In the genomic region with DNA sequence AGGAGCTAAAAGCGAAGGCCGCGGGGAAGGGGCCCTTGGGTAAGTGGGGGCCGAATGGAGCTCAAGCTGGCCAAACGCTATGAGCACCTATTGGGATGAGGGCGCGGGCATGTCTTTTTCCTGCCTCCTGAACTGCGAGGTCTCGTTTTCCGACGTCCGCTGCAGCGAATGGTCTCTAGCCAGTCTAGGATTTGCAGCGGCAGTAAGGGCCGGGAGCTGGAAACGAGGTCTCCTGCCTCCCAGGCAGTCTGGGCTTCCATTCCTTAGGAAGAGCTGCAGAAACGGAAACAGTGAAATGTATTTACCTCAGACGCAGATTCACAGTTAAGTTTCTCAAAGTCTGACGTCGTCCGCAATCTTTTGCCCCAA, we compare ENCODE assay signal across 8 cellular contexts. TPM values are rescaled to one million over a fixed set of nuclear protein-coding genes. Genes with fewer than 3 reads are reported as not detected.
A peak's percentile ranks its signal among the peaks of the same experiment; 100 is the strongest.
DNase-seq lines count a peak whose midpoint lies in the region; ATAC-seq and TF ChIP-seq lines count a peak whose summit lies in the region.

No MANE protein-coding gene starts in this region.

- H3K36me3 Mint-ChIP-seq in Calu3 (ENCODE audit: insufficient read depth, unreplicated experiment) (peaks cover 48% of the 10 kb centered on the region), MCF 10A (ENCODE audit: insufficient read depth, unreplicated experiment) (peaks cover 47% of the 10 kb centered on the region)

- H3K4me3 ChIP-seq in HUES64 (ENCODE audit: low read length) (peak overlapping the region; percentile 90), lower leg skin (ENCODE audit: low read depth, poor library complexity, severe bottlenecking) (peak overlapping the region; percentile 60), upper lobe of left lung (peak overlapping the region; percentile 45 to 94 (median 74))

- BruUV-seq in Calu3 (replicated peaks; lab: Mats Ljungman, UMichigan) (TSS peak; percentile 64), MCF 10A (replicated peaks; lab: Mats Ljungman, UMichigan) (TSS peak; percentile 69)

- no peak for TF ChIP-seq EP300 in upper lobe of left lung (IDR thresholded peaks at IDR 0.05)

- H3K27ac Mint-ChIP-seq in Calu3 (ENCODE audit: unreplicated experiment), result peak overlapping the region; percentile 88
- H3K27ac Mint-ChIP-seq in MCF 10A (ENCODE audit: low read depth, unreplicated experiment), result peak overlapping the region; percentile 77

- intact Hi-C loops in Calu3 (cut with micrococcal nuclease; ENCODE audit: unreplicated experiment) (no loop called here), MCF 10A (cut with micrococcal nuclease) (no loop called here), lower leg skin (cut with DNase I; ENCODE audit: low total_unique reads) (loop anchor here (10.0 kb wide), 1 partner anchor 114 kb away; a partner anchor contains a TSS)

- H3K27me3 ChIP-seq in HUES64 (ENCODE audit: insufficient read depth, low read length) (no peaks in the 10 kb centered on the region), upper lobe of left lung (no peaks in the 10 kb centered on the region)

- H3K4me1 Mint-ChIP-seq in Calu3 (ENCODE audit: low read depth, unreplicated experiment) (peaks cover 23% of the 10 kb centered on the region), MCF 10A (ENCODE audit: insufficient read depth, unreplicated experiment) (peaks cover 19% of the 10 kb centered on the region)

- CTCF ChIA-PET in Calu3 (lab: Charles Lee) (interaction anchor here (1.2 to 1.5 kb wide), 2 partner anchors 12 to 40 kb away, joined by 3 to 19 read pairs; no protein-coding TSS in a partner anchor), MCF 10A (lab: Yijun Ruan, JAX) (interaction anchor here (0.6 to 10.7 kb wide), 6 partner anchors 12 to 246 kb away, joined by 3 to 647 read pairs (median 8); a partner anchor contains a TSS)

- H3K9me3 Mint-ChIP-seq in Calu3 (ENCODE audit: low read depth, unreplicated experiment) (no peaks in the 10 kb centered on the region), MCF 10A (ENCODE audit: unreplicated experiment) (no peaks in the 10 kb centered on the region)

- H3K4me1 ChIP-seq in HUES64 (ENCODE audit: insufficient read depth, low read length) (peaks cover 2% of the 10 kb centered on the region; the same call in 1 of the 2 replicates), upper lobe of left lung (peaks cover 23 to 44% (median 29%) of the 10 kb centered on the region in 4 donors)

- H3K27me3 Mint-ChIP-seq in Calu3 (ENCODE audit: unreplicated experiment), result no peaks in the 10 kb centered on the region
- H3K27me3 Mint-ChIP-seq in MCF 10A (ENCODE audit: insufficient read depth, unreplicated experiment), result no peaks in the 10 kb centered on the region

- ATAC-seq in upper lobe of left lung (ENCODE audit: low FRiP score in 2 of 2), result peak; percentile 1 to 4

- TF ChIP-seq POLR2A in lower leg skin (IDR thresholded peaks at IDR 0.05) (no peak), upper lobe of left lung (IDR thresholded peaks at IDR 0.05) (no peak)

- POLR2A ChIA-PET in MCF 10A (lab: Yijun Ruan, JAX), result interaction anchor here (0.6 to 3.6 kb wide), 33 partner anchors 8 to 911 kb away, joined by 3 to 95 read pairs (median 7); a partner anchor contains a TSS

- WGBS in HUES64, result 2% methylated on average over 21 of the region's 21 CpGs
- WGBS in lower leg skin, 2 donors, result 1% methylated on average over 21 of the region's 21 CpGs
- WGBS in upper lobe of left lung, 2 donors, result 1 to 2% methylated on average over 21 of the region's 21 CpGs

- peak overlapping the region; percentile 84 for H3K9ac ChIP-seq in HUES64 (ENCODE audit: low read depth, low read length)

- DNase-seq in Calu3, result no peak
- no peak for DNase-seq in MCF 10A (ENCODE audit: unreplicated experiment)
- DNase-seq in lower leg skin (ENCODE audit: low spot score in 2 of 2), result no peak
- DNase-seq in upper lobe of left lung, result no peak
- no peak for DNase-seq in activated CD4-positive, CD25-positive, alpha-beta regulatory T cell treated with anti-CD3 and anti-CD28 coated beads, Interleukin-2, amount 50 U/mL, for 72 hours
- DNase-seq in AML-193 (lab: John Stamatoyannopoulos, UW), result no peak
- DNase-seq in NCI-H187 treated with DMSO at 0.1 percent for 48 hours (lab: John Stamatoyannopoulos, UW), result no peak

- H3K4me3 Mint-ChIP-seq in Calu3 (ENCODE audit: low read depth, unreplicated experiment) (peak overlapping the region; percentile 90), MCF 10A (ENCODE audit: unreplicated experiment) (peak overlapping the region; percentile 88)

- TF ChIP-seq CTCF in Calu3 (IDR thresholded peaks at IDR 0.05; ENCODE audit: unreplicated experiment), result no peak
- no peak for TF ChIP-seq CTCF in MCF 10A (IDR thresholded peaks at IDR 0.05; ENCODE audit: unreplicated experiment)
- no peak for TF ChIP-seq CTCF in lower leg skin (IDR thresholded peaks at IDR 0.05)
- no peak for TF ChIP-seq CTCF in upper lobe of left lung (IDR thresholded peaks at IDR 0.05)

- no peaks in the 10 kb centered on the region for H3K9me3 ChIP-seq in HUES64 (ENCODE audit: insufficient read depth, low read depth, low read length)
- H3K9me3 ChIP-seq in upper lobe of left lung, result no peaks in the 10 kb centered on the region

- H3K36me3 ChIP-seq in HUES64 (ENCODE audit: insufficient read depth, low read length) (peaks cover 31% of the 10 kb centered on the region), upper lobe of left lung (peaks cover 0 to 38% (median 15%) of the 10 kb centered on the region in 4 donors)

- H3K27ac ChIP-seq in HUES64 (ENCODE audit: low read depth, low read length), result peak overlapping the region; percentile 77
- H3K27ac ChIP-seq in upper lobe of left lung, result peak overlapping the region; percentile 91 to 96 (median 94)

RNA-seq across cellular contexts. Expression of a gene that starts 0.5 kb away (rescaled TPM):
- total RNA-seq in Calu3 (2022) (139 and 171 TPM in 2 replicates), MCF 10A (2022) (356 and 372 TPM in 2 replicates), lower leg skin (100 to 1,000 TPM; 173 to 271 (median 250) TPM), upper lobe of left lung (100 to 1,000 TPM; 115 to 282 (median 163) TPM)
- polyA plus RNA-seq in HUES64 (2013, experiment 1 of 2), result 497 TPM
- 539 TPM for polyA plus RNA-seq in HUES64 (2013, experiment 2 of 2)

RNA-seq across cellular contexts. Expression of a gene that starts 0.7 kb away (rescaled TPM):
- 18.9 and 19.9 TPM in 2 replicates for total RNA-seq in Calu3 (2022)
- polyA plus RNA-seq in HUES64 (2013, experiment 1 of 2), result 19.0 TPM
- polyA plus RNA-seq in HUES64 (2013, experiment 2 of 2), result 17.8 TPM
- 31.9 and 32.5 TPM in 2 replicates for total RNA-seq in MCF 10A (2022)
- 10 to 100 TPM in 3 of 4 donors, 1 to 10 TPM in 1; 6.7 to 17.1 (median 11.6) TPM for total RNA-seq in lower leg skin
- 10 to 100 TPM in 5 of 6 donors, 1 to 10 TPM in 1; 6.3 to 18.2 (median 13.2) TPM for total RNA-seq in upper lobe of left lung

RNA-seq across cellular contexts. Expression of a gene that starts 6.0 kb away (rescaled TPM):
- total RNA-seq in Calu3 (2022) (12.5 and 13.7 TPM in 2 replicates), MCF 10A (2022) (8.6 and 9.1 TPM in 2 replicates), lower leg skin (10 to 100 TPM in 2 of 4 donors, 1 to 10 TPM in 2; 5.6 to 14.1 (median 9.3) TPM), upper lobe of left lung (10 to 100 TPM in 1 of 6 donors, 1 to 10 TPM in 5; 5.1 to 10.5 (median 6.5) TPM)
- polyA plus RNA-seq in HUES64 (2013, experiment 1 of 2), result 13.5 TPM
- 18.0 TPM for polyA plus RNA-seq in HUES64 (2013, experiment 2 of 2)

RNA-seq across cellular contexts. Expression of a gene that starts 10.7 kb away (rescaled TPM):
- total RNA-seq in Calu3 (2022), result 174 and 175 TPM in 2 replicates
- 81.0 TPM for polyA plus RNA-seq in HUES64 (2013, experiment 1 of 2)
- 87.6 TPM for polyA plus RNA-seq in HUES64 (2013, experiment 2 of 2)
- 90.0 and 101 TPM in 2 replicates for total RNA-seq in MCF 10A (2022)
- 100 to 1,000 TPM; 111 to 227 (median 145) TPM for total RNA-seq in lower leg skin
- total RNA-seq in upper lobe of left lung, result 100 to 1,000 TPM in 4 of 6 donors, 10 to 100 TPM in 2; 91.2 to 588 (median 123) TPM
